ENCODE assay signal across 16 cellular contexts in genomic region chr11:78349114-78349513, GRCh38.
DNase-seq lines count a peak whose midpoint lies in the region; ATAC-seq and TF ChIP-seq lines count a peak whose summit lies in the region.
"Had no signal": no experiment of that assay in that cellular context is flagged by ENCODE, and none has a peak within 500 bp of the region (broad histone marks: within the 10 kb centered on the region; RNA-seq: fewer than 3 reads in every experiment).

No MANE protein-coding gene starts in this region.

- peak overlapping the region; percentile 97 to 99 (median 98) for H3K27ac Mint-ChIP-seq in nephron

- no peak for ATAC-seq in right cardiac atrium
- no peak for ATAC-seq in upper lobe of right lung
- ATAC-seq: left lobe of liver had no signal

- H3K4me1 ChIP-seq in left ventricle myocardium inferior (peaks cover 80% of the 10 kb centered on the region), right cardiac atrium (ENCODE audit: control insufficient read depth, insufficient read depth, low read length) (peaks cover 9% of the 10 kb centered on the region), upper lobe of right lung (peaks cover 47% of the 10 kb centered on the region)

- WGBS in right cardiac atrium: 46% methylated on average over 3 of the region's 3 CpGs

- intact Hi-C loops in left ventricle myocardium inferior (cut with micrococcal nuclease) (no loop called here), right cardiac atrium (cut with DNase I) (loop anchor here in 1 of 4 donors (10.0 kb wide), 1 partner anchor 66 kb away; the partner anchor contains the start of gene GAB2), upper lobe of right lung (cut with DNase I) (no loop called here)

- H3K27me3 Mint-ChIP-seq in nephron (ENCODE audit: low read depth): no peaks in the 10 kb centered on the region

- H3K9me3 Mint-ChIP-seq in nephron: no peaks in the 10 kb centered on the region

- H3K4me3 ChIP-seq in left ventricle myocardium inferior: no peak overlapping the region
- no peak overlapping the region for H3K4me3 ChIP-seq in right cardiac atrium (ENCODE audit: low read length)
- no peak overlapping the region for H3K4me3 ChIP-seq in upper lobe of right lung

- H3K27ac ChIP-seq in left ventricle myocardium inferior (replicated peaks) (peak overlapping the region; percentile 90), right cardiac atrium (ENCODE audit: low read length) (no peak overlapping the region), caudate nucleus (ENCODE audit: low read depth, low read length) (peak overlapping the region; percentile 90), upper lobe of right lung (peak overlapping the region; percentile 63)

- no peaks in the 10 kb centered on the region for H3K27me3 ChIP-seq in left ventricle myocardium inferior (ENCODE audit: low read depth)
- no peaks in the 10 kb centered on the region for H3K27me3 ChIP-seq in right cardiac atrium (ENCODE audit: control insufficient read depth, insufficient read depth)
- no peaks in the 10 kb centered on the region for H3K27me3 ChIP-seq in upper lobe of right lung
- H3K27me3 ChIP-seq: BE2C had no signal

- no peaks in the 10 kb centered on the region for H3K36me3 ChIP-seq in left ventricle myocardium inferior
- no peaks in the 10 kb centered on the region for H3K36me3 ChIP-seq in upper lobe of right lung
- H3K36me3 ChIP-seq: BE2C had no signal

- no peaks in the 10 kb centered on the region for H3K36me3 Mint-ChIP-seq in nephron (ENCODE audit: low read depth)

- H3K4me1 Mint-ChIP-seq in nephron: peaks cover 66% of the 10 kb centered on the region

- TF ChIP-seq CTCF in left ventricle myocardium inferior (IDR thresholded peaks at IDR 0.05; ENCODE audit: borderline replicate concordance) (no peak), nephron (IDR thresholded peaks at IDR 0.05; ENCODE audit: unreplicated experiment in 3 of 3) (no peak), upper lobe of right lung (IDR thresholded peaks at IDR 0.05) (no peak)

- peak overlapping the region in 2 of 3 experiments; percentile 7 to 44 for H3K4me3 Mint-ChIP-seq in nephron

- H3K9me3 ChIP-seq in left ventricle myocardium inferior (replicated peaks) (no peaks in the 10 kb centered on the region), right cardiac atrium (ENCODE audit: control insufficient read depth, low read length) (no peaks in the 10 kb centered on the region), upper lobe of right lung (no peaks in the 10 kb centered on the region)
- H3K9me3 ChIP-seq: BE2C had no signal

- DNase-seq in left ventricle myocardium inferior (no peak), right cardiac atrium (no peak), caudate nucleus (lab: John Stamatoyannopoulos, UW) (no peak), upper lobe of right lung (no peak), NCI-H510A treated with DMSO at 0.1 percent for 48 hours (lab: John Stamatoyannopoulos, UW) (no peak), occipital lobe (lab: John Stamatoyannopoulos, UW) (no peak)
- no peak for DNase-seq in activated CD8-positive, alpha-beta memory T cell treated with anti-CD3 and anti-CD28 coated beads, Interleukin-2, amount 50 U/mL, for 4 hours
- DNase-seq: activated CD4-positive, alpha-beta T cell treated with anti-CD3 and anti-CD28 coated beads for 4 hours; activated gamma-delta T cell; BE2C; foreskin melanocyte; NCI-H1092 treated with DMSO at 0.1 percent for 48 hours; NCI-H526; SHP77 had no signal
